In the genomic region with DNA sequence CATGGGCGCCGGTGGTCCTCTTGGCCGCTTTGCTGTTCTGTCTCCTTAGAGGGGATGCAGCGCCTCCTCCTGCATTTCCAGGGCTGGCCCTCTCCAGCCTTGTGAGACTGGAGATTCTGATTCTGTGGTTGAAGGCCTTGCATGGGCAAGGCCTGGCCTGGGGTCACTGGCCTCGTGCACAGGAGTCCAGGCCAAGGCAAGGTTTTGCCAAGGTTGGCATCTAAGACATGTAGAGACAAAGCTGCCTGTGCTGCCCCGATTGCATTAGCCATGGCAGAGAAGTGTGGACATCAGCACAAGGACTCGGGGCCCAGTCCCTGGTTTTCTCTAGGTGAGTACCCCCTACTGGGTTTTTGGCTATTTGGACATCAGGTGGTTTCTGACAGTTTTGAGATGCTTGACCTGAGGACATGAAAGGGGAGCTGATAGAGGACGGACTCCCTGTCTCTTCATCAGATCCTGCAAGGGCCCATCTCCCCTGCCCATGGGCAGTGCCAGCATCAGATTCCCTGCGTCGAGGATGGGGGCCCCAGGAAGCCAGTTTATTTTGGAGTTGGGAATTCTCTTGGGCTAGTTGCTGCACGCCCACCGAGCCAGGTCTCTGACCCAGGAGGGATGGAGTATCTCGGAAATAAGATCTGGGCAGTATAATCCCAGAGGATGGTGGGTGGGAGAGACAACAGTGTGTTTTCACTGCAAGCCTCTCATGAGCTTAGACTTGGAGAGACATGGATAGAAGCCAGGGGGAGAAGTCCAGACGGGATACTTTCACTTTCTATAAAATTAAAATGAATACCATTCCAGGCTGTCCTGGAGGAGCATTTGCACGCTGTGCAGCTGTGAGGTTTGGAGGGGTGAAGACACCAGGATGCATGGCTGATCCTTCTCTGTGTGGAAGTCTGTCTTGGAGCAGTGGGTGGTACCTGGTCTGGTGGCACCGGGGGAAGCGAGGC, we compare ENCODE assay signal across 10 cellular contexts. TPM values are rescaled to one million over a fixed set of nuclear protein-coding genes. Genes with fewer than 3 reads are reported as not detected.
DNase-seq lines count a peak whose midpoint lies in the region; ATAC-seq and TF ChIP-seq lines count a peak whose summit lies in the region.
"Had no signal": no experiment of that assay in that cellular context is flagged by ENCODE, and none has a peak within 500 bp of the region (broad histone marks: within the 10 kb centered on the region; RNA-seq: fewer than 3 reads in every experiment).

No MANE protein-coding gene starts in this region.

- CTCF ChIA-PET in HEK293 (lab: Yijun Ruan, JAX) = interaction anchor here (0.5 kb wide), 1 partner anchor 314 kb away, joined by 3 read pairs; no protein-coding TSS in a partner anchor

- ATAC-seq in GM18517 (IDR thresholded peaks at IDR 0.05; ENCODE audit: unreplicated experiment) = no peak

- POLR2A ChIA-PET in HEK293 (lab: Yijun Ruan, JAX) = no interaction called here

- WGBS in spleen, 5 donors = 71 to 87% (median 79%) methylated on average over 13 to 17 of the region's 17 CpGs

- intact Hi-C loops in spleen (cut with DNase I; ENCODE audit: low total_unique reads) = no loop called here

- H3K27ac ChIP-seq in HEK293 (ENCODE audit: extremely low read depth, low read depth, low read length) = no peak overlapping the region
- H3K27ac ChIP-seq in spleen = peak overlapping the region in 6 of 8 donors; percentile 1 to 51 (median 40)

- DNase-seq in fibroblast of gingiva (ENCODE audit: low read depth) (peak; percentile 47), lung microvascular endothelial cell (ENCODE audit: low read depth in 2 of 2) (peak; percentile 52), spleen (no peak), KG1 (lab: John Stamatoyannopoulos, UW) (no peak), cerebellar nuclear complex (lab: John Stamatoyannopoulos, UW) (no peak), SKM-1 (lab: John Stamatoyannopoulos, UW; ENCODE audit: unreplicated experiment) (no peak)
- DNase-seq: activated T-cell treated with anti-CD3 and anti-CD28 coated beads, Interleukin-2, amount 50 U/mL, for 48 hours; NCI-H2107 had no signal

- H3K9me3 ChIP-seq in HEK293 (ENCODE audit: control insufficient read depth, insufficient read depth, low read depth, low read length) (no peaks in the 10 kb centered on the region), spleen (no peaks in the 10 kb centered on the region)

- H3K4me1 ChIP-seq in HEK293 (ENCODE audit: control insufficient read depth, insufficient read depth, low read length) (peaks cover 9% of the 10 kb centered on the region), spleen (peaks cover 0 to 34% (median 6%) of the 10 kb centered on the region in 6 donors)

- H3K36me3 ChIP-seq in HEK293 (ENCODE audit: control insufficient read depth in 2 of 2, insufficient read depth in 1 of 2, low read length in 2 of 2) = peaks cover 5 to 12% of the 10 kb centered on the region in 2 experiments; a peak in 2 of 3 replicates
- no peaks in the 10 kb centered on the region for H3K36me3 ChIP-seq in spleen

- H3K4me3 ChIP-seq in HEK293 (ENCODE audit: low read depth, low read length) (no peak overlapping the region), spleen (peak overlapping the region in 1 of 8 donors; percentile 25)

- TF ChIP-seq CTCF in HEK293 (tag by site-specific recombination; IDR thresholded peaks at IDR 0.05) (no peak), spleen (IDR thresholded peaks at IDR 0.05 in 8 of 11, conservative IDR thresholded peaks at IDR 0.05 in 3 of 11) (no peak)

- TF ChIP-seq POLR2A in spleen (IDR thresholded peaks at IDR 0.05) = no peak

- no peaks in the 10 kb centered on the region for H3K27me3 ChIP-seq in spleen (replicated peaks in 1 of 7)

TF ChIP-seq in HEK293, 187 proteins besides CTCF, POLR2A, EP300 and RAD21:
- TF ChIP-seq MEIS1 (CRISPR knock-in tag; IDR thresholded peaks at IDR 0.05; ENCODE audit: borderline replicate concordance) (no peak), EGR2 (tag by site-specific recombination; IDR thresholded peaks at IDR 0.05; ENCODE audit: low read depth) (0 out of 2 replicates have a peak, but pooled peaks have one; percentile 14)

RNA-seq across cellular contexts. Expression of a gene that starts 25.6 kb away (rescaled TPM):
- total RNA-seq in lung microvascular endothelial cell (62.3 and 81.5 TPM in 2 replicates), spleen (10 to 100 TPM; 21.5 to 40.5 (median 35.7) TPM)
- polyA plus RNA-seq in spleen = 1 to 10 TPM; 2.2 to 5.2 (median 2.6) TPM

Comparison
In these comparisons a context has a peak if more than half of its experiments do, and no peak if none do; other contexts are left out.
1. DNase-seq: peak in fibroblast of gingiva (single experiment) and lung microvascular endothelial cell (2 of 2); none in spleen (single experiment), KG1 (single experiment), cerebellar nuclear complex (0 of 2) and SKM-1 (single experiment).